In the genomic region with DNA sequence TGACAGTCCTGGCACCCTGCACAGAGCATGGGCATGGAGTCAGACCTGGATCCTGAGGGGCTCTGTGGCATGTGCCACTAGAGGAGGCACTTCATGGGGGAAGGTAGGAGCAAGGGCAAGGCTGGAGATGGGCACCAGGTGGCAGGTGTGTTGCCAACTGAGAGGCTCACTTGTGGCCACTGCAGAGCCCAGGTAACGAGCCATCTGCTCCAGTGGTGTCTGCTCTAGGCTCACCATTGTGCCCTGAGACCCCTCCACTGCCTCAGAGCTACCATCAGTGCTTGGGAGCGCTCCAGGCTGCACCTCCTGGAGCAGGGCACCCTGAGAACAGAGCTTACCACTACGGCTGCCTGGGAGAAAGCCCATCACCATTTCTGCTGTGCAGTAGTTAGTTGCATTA, we compare ENCODE assay signal across 9 cellular contexts. TPM values are rescaled to one million over a fixed set of nuclear protein-coding genes. Genes with fewer than 3 reads are reported as not detected.
DNase-seq lines count a peak whose midpoint lies in the region; ATAC-seq, FAIRE-seq and TF ChIP-seq lines count a peak whose summit lies in the region.
"Had no signal": no experiment of that assay in that cellular context is flagged by ENCODE, and none has a peak within 500 bp of the region (broad histone marks: within the 10 kb centered on the region; RNA-seq: fewer than 3 reads in every experiment).

No MANE protein-coding gene starts in this region.

- H3K36me3 Mint-ChIP-seq in nephron (ENCODE audit: low read depth) = peaks cover 17% of the 10 kb centered on the region

- TF ChIP-seq CTCF in LNCaP clone FGC (IDR thresholded peaks at IDR 0.05; ENCODE audit: control insufficient read depth, extremely low read depth, insufficient read depth) (peak; percentile 48), body of pancreas (IDR thresholded peaks at IDR 0.05) (no peak), nephron (IDR thresholded peaks at IDR 0.05; ENCODE audit: unreplicated experiment in 3 of 3) (no peak), kidney (IDR thresholded peaks at IDR 0.05; ENCODE audit: borderline replicate concordance, extremely low read depth, insufficient read depth) (no peak)

- H3K27me3 Mint-ChIP-seq in nephron (ENCODE audit: low read depth) = no peaks in the 10 kb centered on the region

- intact Hi-C loops in body of pancreas (cut with DNase I) = no loop called here
- intact Hi-C loops in kidney (cut with DNase I) = no loop called here

- peak overlapping the region in 1 of 3 experiments; percentile 52 for H3K27ac Mint-ChIP-seq in nephron

- H3K9me3 ChIP-seq in body of pancreas (no peaks in the 10 kb centered on the region), kidney (ENCODE audit: control insufficient read depth in 1 of 2, low read length in 2 of 2) (no peaks in the 10 kb centered on the region)

- H3K36me3 ChIP-seq in body of pancreas (replicated peaks in 1 of 2; ENCODE audit: insufficient read depth in 1 of 2, low read depth in 2 of 2) = no peaks in the 10 kb centered on the region
- H3K36me3 ChIP-seq in kidney (ENCODE audit: control insufficient read depth in 1 of 2, insufficient read depth in 2 of 2, low read length in 2 of 2) = peaks cover 4 to 8% of the 10 kb centered on the region in 2 donors

- H3K4me1 ChIP-seq in body of pancreas (peaks cover 43% of the 10 kb centered on the region), kidney (ENCODE audit: control insufficient read depth in 1 of 2, insufficient read depth in 1 of 2, low read depth in 1 of 2, low read length in 2 of 2) (peaks cover 3 to 31% of the 10 kb centered on the region in 2 donors)

- H3K9ac ChIP-seq in kidney (ENCODE audit: low read length in 2 of 2) = no peak overlapping the region

- H3K9me3 Mint-ChIP-seq in nephron = no peaks in the 10 kb centered on the region

- peaks cover 7% of the 10 kb centered on the region for H3K4me1 Mint-ChIP-seq in nephron

- H3K4me3 ChIP-seq in LNCaP clone FGC (ENCODE audit: low read depth, low read length) (no peak overlapping the region), body of pancreas (no peak overlapping the region), kidney (ENCODE audit: low read length in 2 of 2) (no peak overlapping the region)

- DNase-seq in COLO668 (lab: John Stamatoyannopoulos, UW; ENCODE audit: unreplicated experiment) (peak; percentile 55), LNCaP clone FGC (ENCODE audit: low read depth) (no peak), body of pancreas (peak in 3 of 4 donors; percentile 25 to 39 (median 37)), glomerular visceral epithelial cell (ENCODE audit: extremely low spot score) (no peak), kidney (no peak)

- 77% methylated on average over 3 of the region's 3 CpGs; no CpG with 5 or more reads in 1 of the 2 donors for WGBS in body of pancreas, 2 donors

- H3K27ac ChIP-seq in body of pancreas (peak overlapping the region in 3 of 4 donors; percentile 81 to 94 (median 94)), kidney (ENCODE audit: low read depth in 2 of 2, low read length in 2 of 2) (no peak overlapping the region)

- FAIRE-seq in kidney (lab: Jason Lieb, UNC) = no peak

- ATAC-seq in body of pancreas (no peak), GM21576 (IDR thresholded peaks at IDR 0.05; ENCODE audit: unreplicated experiment) (no peak), HG02970 (IDR thresholded peaks at IDR 0.05; ENCODE audit: low FRiP score, unreplicated experiment) (no peak)

- H3K4me3 Mint-ChIP-seq in nephron = peak overlapping the region; percentile 72 to 82 (median 82)

- no peak for TF ChIP-seq POLR2A in body of pancreas (IDR thresholded peaks at IDR 0.05)

- no peaks in the 10 kb centered on the region for H3K27me3 ChIP-seq in body of pancreas

RNA-seq across cellular contexts. Expression of gene ZDHHC8, which starts 1.3 kb away (rescaled TPM):
- 10 to 100 TPM; 20.0 to 21.4 TPM for total RNA-seq in body of pancreas
- 57.1 TPM for total RNA-seq in kidney
- polyA plus RNA-seq in kidney (ENCODE audit: insufficient read depth, low read depth, low replicate concordance) = 18.8 TPM

RNA-seq across cellular contexts. Expression of gene TRMT2A, which starts 13.3 kb away (rescaled TPM):
- total RNA-seq in body of pancreas (10 to 100 TPM; 76.8 to 98.6 TPM), kidney (50.0 TPM)
- polyA plus RNA-seq in kidney (ENCODE audit: insufficient read depth, low read depth, low replicate concordance) = 37.3 TPM

RNA-seq across cellular contexts. Expression of gene RANBP1, which starts 14.4 kb away (rescaled TPM):
- 100 to 1,000 TPM in 1 of 2 donors, 10 to 100 TPM in 1; 69.3 to 134 TPM for total RNA-seq in body of pancreas
- 67.2 TPM for total RNA-seq in kidney
- polyA plus RNA-seq in kidney (ENCODE audit: insufficient read depth, low read depth, low replicate concordance) = 80.5 TPM

RNA-seq across cellular contexts. Expression of gene CCDC188, which starts 20.5 kb away (rescaled TPM):
- total RNA-seq in body of pancreas (not detected), kidney (2.8 TPM)
- polyA plus RNA-seq in kidney (ENCODE audit: insufficient read depth, low read depth, low replicate concordance) = 0.54 TPM
- total RNA-seq: left lobe of liver had no signal

RNA-seq across cellular contexts. Expression of gene DGCR8, which starts 50.3 kb away (rescaled TPM):
- 10 to 100 TPM; 25.7 to 53.4 TPM for total RNA-seq in body of pancreas
- total RNA-seq in kidney = 40.1 TPM
- 12.2 TPM for polyA plus RNA-seq in kidney (ENCODE audit: insufficient read depth, low read depth, low replicate concordance)

Comparison
In these comparisons a context has a peak if more than half of its experiments do, and no peak if none do; other contexts are left out.
1. DNase-seq: peak in COLO668 (single experiment) and body of pancreas (3 of 4); none in LNCaP clone FGC (single experiment), glomerular visceral epithelial cell (single experiment) and kidney (single experiment).
2. H3K27ac ChIP-seq: peak in body of pancreas (3 of 4); none in kidney (0 of 2).